In genomic region chr19:48170817-48171347, GRCh38 we compare ENCODE assay signal across 8 cellular contexts. TPM values are rescaled to one million over a fixed set of nuclear protein-coding genes. Genes with fewer than 3 reads are reported as not detected.
A peak's percentile ranks its signal among the peaks of the same experiment; 100 is the strongest.
DNase-seq lines count a peak whose midpoint lies in the region; ATAC-seq and TF ChIP-seq lines count a peak whose summit lies in the region.

No MANE protein-coding gene starts in this region.

- under 1% methylated on average over 19 of the region's 21 CpGs for WGBS in esophagus muscularis mucosa
- 2% methylated on average over 21 of the region's 21 CpGs for WGBS in prostate gland

- H3K9me3 ChIP-seq in SJCRH30 (replicated peaks): no peaks in the 10 kb centered on the region
- H3K9me3 ChIP-seq in esophagus muscularis mucosa: no peaks in the 10 kb centered on the region
- no peaks in the 10 kb centered on the region for H3K9me3 ChIP-seq in prostate gland

- intact Hi-C loops in esophagus muscularis mucosa (cut with DNase I): no loop called here
- intact Hi-C loops in prostate gland (cut with DNase I): no loop called here

- peak overlapping the region; percentile 93 for H3K27ac ChIP-seq in SJCRH30
- H3K27ac ChIP-seq in esophagus muscularis mucosa (replicated peaks in 1 of 4): peak overlapping the region; percentile 87 to 94 (median 92)
- H3K27ac ChIP-seq in prostate gland: peak overlapping the region; percentile 93 to 94

- H3K36me3 ChIP-seq in SJCRH30: peaks cover 10% of the 10 kb centered on the region; the same call in 1 of the 2 replicates
- peaks cover 0 to 42% (median 34%) of the 10 kb centered on the region in 4 donors for H3K36me3 ChIP-seq in esophagus muscularis mucosa
- H3K36me3 ChIP-seq in prostate gland: no peaks in the 10 kb centered on the region

- H3K4me3 ChIP-seq in SJCRH30 (peak overlapping the region; percentile 97), esophagus muscularis mucosa (peak overlapping the region; percentile 79 to 84 (median 82)), prostate gland (peak overlapping the region; percentile 76 to 83)

- H3K27me3 ChIP-seq in SJCRH30 (no peaks in the 10 kb centered on the region), esophagus muscularis mucosa (no peaks in the 10 kb centered on the region), prostate gland (replicated peaks; ENCODE audit: insufficient read depth) (no peaks in the 10 kb centered on the region)

- H3K4me1 ChIP-seq in SJCRH30: no peaks in the 10 kb centered on the region
- peaks cover 15 to 25% (median 23%) of the 10 kb centered on the region in 4 donors for H3K4me1 ChIP-seq in esophagus muscularis mucosa
- H3K4me1 ChIP-seq in prostate gland (replicated peaks): peaks cover 3% of the 10 kb centered on the region

- DNase-seq in NCI-H2227 (lab: John Stamatoyannopoulos, UW; ENCODE audit: unreplicated experiment): peak; percentile 42
- DNase-seq in NCI-H2227 treated with DMSO at 0.1 percent for 48 hours (lab: John Stamatoyannopoulos, UW): no peak
- peak in 1 of 2 experiments; percentile 25 for DNase-seq in SJCRH30
- DNase-seq in esophagus muscularis mucosa (ENCODE audit: extremely low spot score): no peak
- no peak for DNase-seq in prostate gland (ENCODE audit: low spot score)

- TF ChIP-seq EP300 in esophagus muscularis mucosa (IDR thresholded peaks at IDR 0.05): no peak

- TF ChIP-seq CTCF in esophagus muscularis mucosa (IDR thresholded peaks at IDR 0.05): no peak
- TF ChIP-seq CTCF in prostate gland (IDR thresholded peaks at IDR 0.05): no peak

- TF ChIP-seq POLR2A in esophagus muscularis mucosa (IDR thresholded peaks at IDR 0.05; ENCODE audit: low read depth) (no peak), prostate gland (IDR thresholded peaks at IDR 0.05) (no peak)

- ATAC-seq in GM19324 (IDR thresholded peaks at IDR 0.05; ENCODE audit: low FRiP score, unreplicated experiment): no peak
- ATAC-seq in HG03039 (IDR thresholded peaks at IDR 0.05; ENCODE audit: unreplicated experiment): no peak
- ATAC-seq in HG03196 (IDR thresholded peaks at IDR 0.05; ENCODE audit: unreplicated experiment): no peak

RNA-seq across cellular contexts. Expression of gene ZSWIM9, which starts 0.4 kb away (rescaled TPM):
- total RNA-seq in SJCRH30 (2014; rRNA removed; shearing (Covaris generic)): 0.89 and 1.1 TPM in 2 replicates
- 10 to 100 TPM in 2 of 4 donors, 1 to 10 TPM in 2; 4.0 to 15.2 (median 10.4) TPM for total RNA-seq in esophagus muscularis mucosa
- 1 to 10 TPM; 4.1 to 7.2 TPM for total RNA-seq in prostate gland

RNA-seq across cellular contexts. Expression of gene LIG1, which starts 0.7 kb away (rescaled TPM):
- total RNA-seq in SJCRH30 (2014; rRNA removed; shearing (Covaris generic)): 57.0 and 72.7 TPM in 2 replicates
- total RNA-seq in esophagus muscularis mucosa (1 to 10 TPM; 4.2 to 7.3 (median 6.0) TPM), prostate gland (10 to 100 TPM; 30.6 to 58.7 TPM)
